ENCODE assay signal across 10 cellular contexts in the genomic region with DNA sequence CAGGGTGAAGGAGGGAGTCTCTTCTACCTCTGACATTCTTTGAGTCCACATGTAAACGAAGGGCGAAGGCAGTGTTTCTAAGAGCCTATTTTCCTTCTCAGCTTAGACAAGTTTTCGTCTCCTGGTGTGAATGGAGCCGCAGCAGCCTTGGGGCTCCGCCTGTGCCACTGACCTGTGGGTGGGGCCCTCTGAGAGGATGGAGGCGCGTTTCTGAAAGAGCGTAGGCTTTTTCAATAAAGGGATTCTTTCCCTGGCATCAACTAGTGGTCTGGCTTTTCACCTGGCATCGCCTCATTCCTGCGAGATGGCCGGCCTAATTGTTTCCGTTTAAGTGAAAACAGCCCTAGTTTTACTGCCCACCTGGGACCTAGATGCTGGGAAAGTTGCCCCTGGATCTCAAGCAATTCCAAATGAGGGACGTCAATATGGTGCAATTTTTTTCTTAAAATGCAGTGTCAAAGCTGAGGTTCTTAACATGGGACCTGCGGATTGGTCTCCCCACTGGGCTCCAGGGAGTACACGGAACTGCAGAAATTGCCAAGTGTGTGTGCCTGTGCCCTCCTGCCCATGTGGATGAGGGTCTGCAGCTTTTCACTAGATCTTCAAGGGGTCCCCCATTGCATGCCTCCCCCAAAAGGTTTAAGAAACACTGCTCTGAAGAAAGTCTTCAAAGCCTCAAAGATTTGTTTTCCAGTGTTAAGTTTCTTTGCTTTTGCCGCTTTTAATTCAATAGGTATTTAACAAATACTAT. TPM values are rescaled to one million over a fixed set of nuclear protein-coding genes. Genes with fewer than 3 reads are reported as not detected.
DNase-seq lines count a peak whose midpoint lies in the region; ATAC-seq, FAIRE-seq and TF ChIP-seq lines count a peak whose summit lies in the region.
"Had no signal": no experiment of that assay in that cellular context is flagged by ENCODE, and none has a peak within 500 bp of the region (broad histone marks: within the 10 kb centered on the region; RNA-seq: fewer than 3 reads in every experiment).

No MANE protein-coding gene starts in this region.

- no peak overlapping the region for H2BK12ac ChIP-seq in neuronal stem cell (ENCODE audit: low read length)

- H3K4me2 ChIP-seq in A549 (peak overlapping the region; percentile 88), neuronal stem cell (ENCODE audit: insufficient read depth, low read length, poor library complexity, severe bottlenecking) (peak overlapping the region; percentile 87)

- no peak overlapping the region for H2BK5ac ChIP-seq in neuronal stem cell (ENCODE audit: low read length)

- 81% methylated on average over 16 of the region's 16 CpGs for WGBS in A549 (ENCODE audit: missing lambda C conversion rate)
- WGBS in neuronal stem cell (ENCODE audit: extremely low coverage in 2 of 2, insufficient read length in 2 of 2, insufficient replicate concordance in 1 of 2), 2 donors = no CpG with 5 or more reads among the region's 16 CpGs

- H3K4me1 Mint-ChIP-seq in glutamatergic neuron (ENCODE audit: low read depth, unreplicated experiment) = peaks cover 18% of the 10 kb centered on the region

- H4K8ac ChIP-seq in neuronal stem cell (ENCODE audit: low read depth, low read length) = no peak overlapping the region

- no peak for TF ChIP-seq POLR2A in A549 (IDR thresholded peaks at IDR 0.05; ENCODE audit: low read length)

- H3K4me3 ChIP-seq in A549 (peak overlapping the region; percentile 44), neuronal stem cell (ENCODE audit: low read length in 2 of 2) (peak overlapping the region in 1 of 2 donors; percentile 79)

- no peak overlapping the region for H2BK15ac ChIP-seq in neuronal stem cell (ENCODE audit: low read length)

- H3K18ac ChIP-seq in neuronal stem cell (ENCODE audit: low read length) = no peak overlapping the region

- H3K27ac ChIP-seq in A549 = no peak overlapping the region
- no peak overlapping the region for H3K27ac ChIP-seq in neuronal stem cell (replicated peaks; ENCODE audit: low read length)

- no peak for TF ChIP-seq EP300 in A549 (IDR thresholded peaks at IDR 0.05)

- DNase-seq in A549 (ENCODE audit: low read depth in 1 of 2, low spot score in 1 of 2) (no peak), NCI-H146 (lab: John Stamatoyannopoulos, UW) (peak; percentile 50), glutamatergic neuron (no peak), neuronal stem cell (ENCODE audit: low spot score) (no peak), NCI-H82 treated with DMSO at 0.1 percent for 48 hours (lab: John Stamatoyannopoulos, UW; ENCODE audit: unreplicated experiment) (no peak), NCI-H187 (lab: John Stamatoyannopoulos, UW) (no peak), GM13976 (ENCODE audit: low spot score) (no peak)
- DNase-seq: activated B cell treated with CpG ODN at 0.5 μM for 24 hours; activated naive CD4-positive, alpha-beta T cell had no signal

- H3K36me3 Mint-ChIP-seq in glutamatergic neuron (ENCODE audit: unreplicated experiment) = peaks cover 10% of the 10 kb centered on the region

- no peak for TF ChIP-seq RAD21 in A549 (conservative IDR thresholded peaks at IDR 0.05 in 1 of 2, IDR thresholded peaks at IDR 0.05 in 1 of 2)

- H2BK120ac ChIP-seq in neuronal stem cell (ENCODE audit: low read depth, low read length) = no peak overlapping the region

- H3K4me1 ChIP-seq in A549 (peaks cover 4% of the 10 kb centered on the region; the same call in 1 of the 3 replicates), neuronal stem cell (ENCODE audit: control insufficient read depth in 2 of 2, insufficient read depth in 1 of 2, low read depth in 1 of 2, low read length in 2 of 2) (peaks cover 0 to 6% of the 10 kb centered on the region in 2 donors)

- H3K79me1 ChIP-seq in neuronal stem cell (ENCODE audit: low read depth, low read length) = no peaks in the 10 kb centered on the region

- no peak overlapping the region for H4K91ac ChIP-seq in neuronal stem cell (ENCODE audit: low read depth, low read length, poor library complexity)

- H3K4me3 Mint-ChIP-seq in glutamatergic neuron (ENCODE audit: unreplicated experiment) = peak overlapping the region; percentile 75
- H3K4me3 Mint-ChIP-seq: activated B cell treated with CpG ODN at 0.5 μM for 24 hours had no signal

- in situ Hi-C loops in GM13976 (cut with MboI; ENCODE audit: low sequenced_read_pairs, unreplicated experiment) = no loop called here

- POLR2A ChIA-PET in A549 (lab: Yijun Ruan, JAX) = no interaction called here

- TF ChIP-seq CTCF in A549 (IDR thresholded peaks at IDR 0.05) = no peak
- no peak for TF ChIP-seq CTCF in glutamatergic neuron (IDR thresholded peaks at IDR 0.05; ENCODE audit: partially characterized antibody, unreplicated experiment)
- no peak for TF ChIP-seq CTCF in GM13976 (IDR thresholded peaks at IDR 0.05; ENCODE audit: borderline replicate concordance, control extremely low read depth, extremely low read depth, insufficient read depth, missing control alignments)

- H3K27me3 Mint-ChIP-seq in glutamatergic neuron (ENCODE audit: unreplicated experiment) = peaks cover 1% of the 10 kb centered on the region

- no peak overlapping the region for H3K27ac Mint-ChIP-seq in glutamatergic neuron (ENCODE audit: unreplicated experiment)
- H3K27ac Mint-ChIP-seq: activated B cell treated with CpG ODN at 0.5 μM for 24 hours had no signal

- H3K36me3 ChIP-seq in neuronal stem cell (replicated peaks in 1 of 2; ENCODE audit: control insufficient read depth in 2 of 2, insufficient read depth in 2 of 2, low read length in 2 of 2) = no peaks in the 10 kb centered on the region

- H2AK5ac ChIP-seq in neuronal stem cell (ENCODE audit: low read depth, low read length) = no peak overlapping the region

- no peak overlapping the region for H3K4ac ChIP-seq in neuronal stem cell (ENCODE audit: low read length)

- no peak overlapping the region for H3K14ac ChIP-seq in neuronal stem cell (ENCODE audit: low read length)

- H3K23ac ChIP-seq in neuronal stem cell (ENCODE audit: low read depth, low read length, poor library complexity) = no peak overlapping the region

- H3K9me3 ChIP-seq in A549 (no peaks in the 10 kb centered on the region), neuronal stem cell (replicated peaks in 1 of 2; ENCODE audit: control insufficient read depth in 2 of 2, insufficient read depth in 1 of 2, low read depth in 1 of 2, low read length in 2 of 2) (no peaks in the 10 kb centered on the region)

- H3K9ac ChIP-seq in neuronal stem cell (ENCODE audit: low read depth, low read length, poor library complexity) = peak overlapping the region; percentile 85

- no peak; a peak in 1 of 6 replicates for ATAC-seq in A549
- no peak for ATAC-seq in HG02571 (IDR thresholded peaks at IDR 0.05; ENCODE audit: unreplicated experiment)

- H2AFZ ChIP-seq in neuronal stem cell (ENCODE audit: low read length) = no peak overlapping the region

- peaks cover 4 to 45% (median 32%) of the 10 kb centered on the region in 3 experiments for H3K27me3 ChIP-seq in neuronal stem cell (ENCODE audit: control insufficient read depth in 3 of 3, insufficient read depth in 3 of 3, low read depth in 1 of 3, low read length in 3 of 3)

- FAIRE-seq in A549 (lab: Jason Lieb, UNC) = no peak

- CTCF ChIA-PET in A549 (lab: Yijun Ruan, JAX) = interaction anchor here (0.8 to 2.0 kb wide), 4 partner anchors 12 to 322 kb away, joined by 3 to 6 read pairs (median 4); no protein-coding TSS in a partner anchor

- peaks cover 1% of the 10 kb centered on the region for H3K9me3 Mint-ChIP-seq in glutamatergic neuron (ENCODE audit: unreplicated experiment)
- H3K9me3 Mint-ChIP-seq: activated B cell treated with CpG ODN at 0.5 μM for 24 hours had no signal

TF ChIP-seq in A549, 52 proteins besides CTCF, POLR2A, EP300 and RAD21:
- TF ChIP-seq CHD2 (IDR thresholded peaks at IDR 0.05; ENCODE audit: low read length, partially characterized antibody) (no peak), FOXS1 (CRISPR knock-in tag; IDR thresholded peaks at IDR 0.05) (no peak), CBX2 (IDR thresholded peaks at IDR 0.05; ENCODE audit: borderline replicate concordance, low read depth) (no peak), KDM5A (IDR thresholded peaks at IDR 0.05) (no peak), JUNB (IDR thresholded peaks at IDR 0.05) (no peak), HEYL (CRISPR knock-in tag; IDR thresholded peaks at IDR 0.05) (no peak), MAZ (IDR thresholded peaks at IDR 0.05; ENCODE audit: borderline replicate concordance, low read depth, low read length) (no peak), FOSL2 (IDR thresholded peaks at IDR 0.05) (no peak), FOSL2 (CRISPR knock-in tag; IDR thresholded peaks at IDR 0.05) (no peak)

RNA-seq across cellular contexts. Expression of a gene that starts 1.0 kb away (rescaled TPM):
- 0.20 and 0.25 TPM in 2 replicates for polyA plus RNA-seq in A549 (2011; rRNA removed)
- polyA plus RNA-seq in A549 (2012; cell fraction: cytosol; rRNA removed) = 0.03 TPM in 1 of 2 replicates, not detected in the other
- 0.28 TPM in 1 of 2 replicates, not detected in the other for polyA plus RNA-seq in A549 (2012; cell fraction: nucleus; rRNA removed)
- 0.03 TPM in 2 of 3 replicates, not detected in the other for polyA plus RNA-seq in A549 (2017; fragmentation: RNase III; extraction: RNeasy Plus Mini Kit Qiagen cat#74134 plus additional on column Dnase treatment)
- 0.17 TPM in 1 of 2 replicates, not detected in the other for polyA minus RNA-seq in A549 (2011; rRNA and poly(A)+ RNA removed)
- total RNA-seq in glutamatergic neuron (ENCODE audit: unreplicated experiment) = 0.56 TPM
- 0.93 TPM for polyA plus RNA-seq in neuronal stem cell (2013, experiment 1 of 2)
- polyA plus RNA-seq in neuronal stem cell (2013, experiment 2 of 2) = 1.0 TPM
- total RNA-seq: activated B cell treated with CpG ODN at 0.5 μM for 24 hours had no signal

RNA-seq across cellular contexts. Expression of a gene that starts 4.0 kb away (rescaled TPM):
- polyA plus RNA-seq in A549 (2011; rRNA removed) = 0.26 and 0.36 TPM in 2 replicates
- polyA plus RNA-seq in A549 (2012; cell fraction: cytosol; rRNA removed) = 0.04 TPM in 1 of 2 replicates, not detected in the other
- polyA plus RNA-seq in A549 (2012; cell fraction: nucleus; rRNA removed) = 0.02 and 0.13 TPM in 2 replicates
- 0.21 TPM in 1 of 3 replicates, not detected in the others for polyA plus RNA-seq in A549 (2017; fragmentation: RNase III; extraction: RNeasy Plus Mini Kit Qiagen cat#74134 plus additional on column Dnase treatment)
- not detected in 2 replicates for polyA minus RNA-seq in A549 (2011; rRNA and poly(A)+ RNA removed)
- total RNA-seq in glutamatergic neuron (ENCODE audit: unreplicated experiment) = not detected
- polyA plus RNA-seq in neuronal stem cell (2013, experiment 1 of 2) = 0.06 TPM
- not detected for polyA plus RNA-seq in neuronal stem cell (2013, experiment 2 of 2)
